12 cellular contexts compared by ENCODE assay signal in the genomic region with DNA sequence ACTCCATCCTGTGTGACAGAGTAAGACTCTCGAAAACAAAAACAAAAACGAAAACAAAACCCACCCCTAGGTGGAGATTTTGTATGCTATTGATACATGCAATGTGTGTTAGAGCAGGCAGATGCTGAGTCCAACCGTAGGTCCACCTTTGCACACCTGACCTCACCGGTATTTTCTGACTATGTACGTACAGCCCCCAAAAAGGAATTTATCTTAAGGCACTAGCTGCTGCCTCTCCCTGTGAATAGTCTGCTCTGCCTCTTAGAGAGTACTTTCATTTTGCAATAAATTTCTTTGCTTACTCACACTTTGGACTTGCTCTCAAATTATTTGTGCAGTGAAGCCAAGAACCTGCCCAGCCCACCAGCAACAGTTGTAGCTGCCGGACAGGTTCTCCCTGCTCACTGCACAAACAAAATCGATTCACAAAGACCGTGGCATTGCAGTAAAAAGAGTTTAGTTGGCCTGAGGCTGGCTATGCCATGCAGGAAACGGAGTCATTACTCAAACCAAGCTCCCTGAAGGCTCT. TPM values are rescaled to one million over a fixed set of nuclear protein-coding genes. Genes with fewer than 3 reads are reported as not detected.
DNase-seq lines count a peak whose midpoint lies in the region; ATAC-seq and TF ChIP-seq lines count a peak whose summit lies in the region.
"Had no signal": no experiment of that assay in that cellular context is flagged by ENCODE, and none has a peak within 500 bp of the region (broad histone marks: within the 10 kb centered on the region; RNA-seq: fewer than 3 reads in every experiment).

No MANE protein-coding gene starts in this region.

- in situ Hi-C loops in T47D (cut with HindIII; ENCODE audit: low pct_unique_long_range_greater_than_20kb, low sequenced_read_pairs): no loop called here

- peak; percentile 41 to 43 for ATAC-seq in lower lobe of right lung

- intact Hi-C loops in lower lobe of right lung (cut with DNase I): no loop called here

- H3K9me3 ChIP-seq in lower lobe of right lung: no peaks in the 10 kb centered on the region

- H3K4me1 Mint-ChIP-seq in HFFc6 (ENCODE audit: low read depth) (peaks cover 23% of the 10 kb centered on the region), immature natural killer cell (peaks cover 21 to 26% of the 10 kb centered on the region in 2 donors)

- TF ChIP-seq CTCF in AG09309 (IDR thresholded peaks at IDR 0.05; ENCODE audit: control insufficient read depth, insufficient read depth, low read depth, low read length, missing control alignments) (no peak), HFFc6 (IDR thresholded peaks at IDR 0.05) (peak; percentile 41), lower lobe of right lung (IDR thresholded peaks at IDR 0.05) (no peak)

- H3K9me3 Mint-ChIP-seq in HFFc6 (no peaks in the 10 kb centered on the region), immature natural killer cell (no peaks in the 10 kb centered on the region)
- H3K9me3 Mint-ChIP-seq: stimulated activated naive CD8-positive, alpha-beta T cell treated with anti-CD3 and anti-CD28 coated beads, Interleukin-15, Interleukin-2, amounts not matched to agents 100 ng/mL and 50 ng/mL, for 24 hours had no signal

- H3K27me3 Mint-ChIP-seq in HFFc6 (ENCODE audit: insufficient read depth): peaks cover 2% of the 10 kb centered on the region
- peaks cover 6% of the 10 kb centered on the region in 3 donors for H3K27me3 Mint-ChIP-seq in immature natural killer cell (ENCODE audit: low read depth in 3 of 3)
- H3K27me3 Mint-ChIP-seq: CD4-positive, alpha-beta memory T cell; stimulated activated naive CD8-positive, alpha-beta T cell treated with anti-CD3 and anti-CD28 coated beads, Interleukin-15, Interleukin-2, amounts not matched to agents 100 ng/mL and 50 ng/mL, for 24 hours had no signal

- no peak for DNase-seq in AG09309 (ENCODE audit: low read depth)
- no peak for DNase-seq in HFFc6
- DNase-seq in T47D (ENCODE audit: low read depth in 1 of 2, low spot score in 1 of 2): peak; percentile 36 to 96
- DNase-seq in lower lobe of right lung: peak; percentile 71
- no peak for DNase-seq in activated CD4-positive, alpha-beta T cell treated with anti-CD3 and anti-CD28 coated beads for 1 hour
- no peak for DNase-seq in mesenteric fat pad (ENCODE audit: low spot score)
- DNase-seq in immature natural killer cell: no peak
- DNase-seq in central memory CD4-positive, alpha-beta T cell: no peak
- DNase-seq: activated T-cell treated with anti-CD3 and anti-CD28 coated beads, Interleukin-2, amount 50 U/mL, for 1 hour; CD4-positive, alpha-beta memory T cell; dermis blood vessel endothelial cell had no signal

- H3K4me1 ChIP-seq in lower lobe of right lung: peaks cover 12% of the 10 kb centered on the region

- H3K36me3 Mint-ChIP-seq in HFFc6 (ENCODE audit: low read depth) (peaks cover 11% of the 10 kb centered on the region), immature natural killer cell (no peaks in the 10 kb centered on the region)

- no peak overlapping the region for H3K27ac Mint-ChIP-seq in HFFc6
- no peak overlapping the region for H3K27ac Mint-ChIP-seq in immature natural killer cell
- H3K27ac Mint-ChIP-seq: CD4-positive, alpha-beta memory T cell; stimulated activated naive CD8-positive, alpha-beta T cell treated with anti-CD3 and anti-CD28 coated beads, Interleukin-15, Interleukin-2, amounts not matched to agents 100 ng/mL and 50 ng/mL, for 24 hours had no signal

- H3K4me3 Mint-ChIP-seq in HFFc6 (peak overlapping the region; percentile 73), immature natural killer cell (no peak overlapping the region)
- H3K4me3 Mint-ChIP-seq: CD4-positive, alpha-beta memory T cell; stimulated activated naive CD8-positive, alpha-beta T cell treated with anti-CD3 and anti-CD28 coated beads, Interleukin-15, Interleukin-2, amounts not matched to agents 100 ng/mL and 50 ng/mL, for 24 hours had no signal

- H3K4me3 ChIP-seq in AG09309 (ENCODE audit: control insufficient read depth, low read depth, low read length) (peak overlapping the region; percentile 26), lower lobe of right lung (peak overlapping the region; percentile 37)

- peak overlapping the region; percentile 82 for H3K27ac ChIP-seq in lower lobe of right lung

- H3K27me3 ChIP-seq in lower lobe of right lung (ENCODE audit: low read depth): no peaks in the 10 kb centered on the region

- no peaks in the 10 kb centered on the region for H3K36me3 ChIP-seq in lower lobe of right lung

RNA-seq across cellular contexts. Expression of gene ZNF77, which starts 8.2 kb away (rescaled TPM):
- total RNA-seq in HFFc6 (2021; fragmentation: NEBNext Ultra II Directional; extraction: Animal tissue kit (Norgen Biotek cat#: 25700)): 1 to 10 TPM; 1.7 to 2.6 (median 2.2) TPM
- 5.3 TPM for total RNA-seq in lower lobe of right lung
- total RNA-seq in mesenteric fat pad: 3.1 TPM
- 1 to 10 TPM in 2 of 3 donors, not detected in 1; 1.1 to 2.1 TPM for polyA plus RNA-seq in immature natural killer cell

RNA-seq across cellular contexts. Expression of gene TLE6, which starts 24.3 kb away (rescaled TPM):
- 1 to 10 TPM in 5 of 6 experiments, under 1 TPM in 1; 0.82 to 3.0 (median 1.2) TPM for total RNA-seq in HFFc6 (2021; fragmentation: NEBNext Ultra II Directional; extraction: Animal tissue kit (Norgen Biotek cat#: 25700))
- 4.2 TPM for total RNA-seq in lower lobe of right lung
- 0.93 TPM for total RNA-seq in mesenteric fat pad
- polyA plus RNA-seq in immature natural killer cell: 1 to 10 TPM in 2 of 3 donors, under 1 TPM in 1; 0.34 to 2.3 (median 1.8) TPM
- total RNA-seq: CD4-positive, alpha-beta memory T cell had no signal
- polyA plus RNA-seq: CD4-positive, alpha-beta memory T cell had no signal

RNA-seq across cellular contexts. Expression of gene ZNF57, which starts 52.3 kb away (rescaled TPM):
- 1 to 10 TPM; 1.7 to 2.4 (median 1.8) TPM for total RNA-seq in HFFc6 (2021; fragmentation: NEBNext Ultra II Directional; extraction: Animal tissue kit (Norgen Biotek cat#: 25700))
- 5.1 TPM for total RNA-seq in lower lobe of right lung
- total RNA-seq in mesenteric fat pad: 1.6 TPM
- 1 to 10 TPM; 3.4 to 8.5 (median 3.7) TPM for polyA plus RNA-seq in immature natural killer cell

Comparison
In these comparisons a context has a peak if more than half of its experiments do, and no peak if none do; other contexts are left out.
1. DNase-seq: peak in T47D (2 of 2) and lower lobe of right lung (single experiment); none in AG09309 (single experiment), HFFc6 (single experiment), activated CD4-positive, alpha-beta T cell treated with anti-CD3 and anti-CD28 coated beads for 1 hour (single experiment), mesenteric fat pad (single experiment), immature natural killer cell (0 of 3) and central memory CD4-positive, alpha-beta T cell (single experiment).